In the genomic region with DNA sequence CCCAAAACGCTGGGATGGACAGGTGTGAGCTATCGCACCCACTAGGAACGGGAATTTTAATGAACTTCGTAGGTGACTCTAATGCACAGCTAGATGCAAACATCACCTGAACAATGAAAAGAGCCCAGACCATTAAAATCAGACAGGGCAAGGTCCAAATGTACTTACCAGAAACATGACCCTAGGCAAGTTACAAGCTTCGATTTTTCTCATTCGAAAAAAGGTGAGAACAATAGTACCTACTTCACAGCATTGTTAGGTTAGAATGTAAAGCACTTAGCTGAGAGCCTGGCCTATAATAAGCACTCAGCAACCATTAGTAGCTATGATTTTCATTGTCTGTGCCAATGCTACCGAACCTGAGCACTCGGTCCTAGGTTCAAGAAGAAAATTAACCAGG, we compare ENCODE assay signal across 22 cellular contexts. TPM values are rescaled to one million over a fixed set of nuclear protein-coding genes. Genes with fewer than 3 reads are reported as not detected.
DNase-seq lines count a peak whose midpoint lies in the region; ATAC-seq lines count a peak whose summit lies in the region.
"Had no signal": no experiment of that assay in that cellular context is flagged by ENCODE, and none has a peak within 500 bp of the region (broad histone marks: within the 10 kb centered on the region; RNA-seq: fewer than 3 reads in every experiment).

No MANE protein-coding gene starts in this region.

- ATAC-seq in HG03196 (IDR thresholded peaks at IDR 0.05; ENCODE audit: unreplicated experiment): no peak
- ATAC-seq in GM21390 (IDR thresholded peaks at IDR 0.05; ENCODE audit: unreplicated experiment): no peak
- ATAC-seq: activated CD4-positive, CD25-positive, alpha-beta regulatory T cell treated with anti-CD3 and anti-CD28 coated beads, Interleukin-2, amount 50 U/mL, for 24 hours; natural killer cell; stimulated activated memory B cell treated with anti-CD40 and anti-IgM and Interleukin-4, amounts not matched to agents 10 μg/mL and 1 μg/mL and 100 μg/mL, for 72 hours had no signal

- peak; percentile 61 for DNase-seq in NCI-H1105 treated with DMSO at 0.1 percent for 48 hours (lab: John Stamatoyannopoulos, UW)
- DNase-seq in NCI-H187 (lab: John Stamatoyannopoulos, UW): peak; percentile 40 to 64
- DNase-seq in NCI-H345 (lab: John Stamatoyannopoulos, UW): peak; percentile 94
- peak; percentile 27 for DNase-seq in mucosa of gallbladder (ENCODE audit: low spot score)
- no peak for DNase-seq in activated naive CD4-positive, alpha-beta T cell treated with Interleukin-2 at 50 U/mL for 16 hours
- DNase-seq: activated CD4-positive, alpha-beta T cell treated with anti-CD3 and anti-CD28 coated beads, Interleukin-2, amount 50 U/mL, for 4 hours; activated gamma-delta T cell treated with Interleukin-2 at 50 U/mL for 16 hours; activated T-cell treated with anti-CD3 and anti-CD28 coated beads, Interleukin-2, amount 50 U/mL, for 48 hours; C1 segment of cervical spinal cord; COR-L47; KBM-7; natural killer cell; NCI-H1694 treated with DMSO at 0.1 percent for 48 hours; occipital lobe; Right ventricle myocardium superior; substantia nigra; T-helper 2 cell; upper lobe of left lung had no signal

RNA-seq across cellular contexts. Expression of a gene that starts 5.8 kb away (rescaled TPM):
- total RNA-seq in mucosa of gallbladder: 20.3 TPM

RNA-seq across cellular contexts. Expression of a gene that starts 12.4 kb away (rescaled TPM):
- total RNA-seq in mucosa of gallbladder: 29.4 TPM
